1 cellular context compared by ENCODE assay signal in the genomic region with DNA sequence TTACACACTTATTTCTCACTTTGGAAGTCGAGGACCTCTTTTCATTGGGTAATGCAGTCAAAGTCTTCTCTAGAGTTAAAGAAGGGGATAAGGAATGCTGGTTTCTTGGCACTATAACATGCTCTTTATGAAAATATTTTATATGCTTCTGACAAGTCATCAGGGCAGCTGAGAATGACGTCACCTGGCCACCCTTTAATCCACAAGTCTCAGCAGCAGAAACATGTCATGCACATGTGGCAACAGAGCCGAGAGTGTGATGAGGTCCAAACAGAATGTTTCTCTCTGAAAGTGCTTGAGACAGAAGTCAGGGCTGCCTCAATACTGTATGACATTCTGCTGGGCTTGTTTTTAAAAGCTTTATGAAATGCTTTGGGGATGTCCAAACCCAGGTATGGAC.
TF ChIP-seq lines count a peak whose summit lies in the region.

No MANE protein-coding gene starts in this region.

TF ChIP-seq in IMR-90, 13 proteins besides CTCF, POLR2A, EP300 and RAD21:
- TF ChIP-seq MXI1 (IDR thresholded peaks at IDR 0.05; ENCODE audit: borderline replicate concordance, low read depth, low read length) (no peak), MAFK (IDR thresholded peaks at IDR 0.05; ENCODE audit: low read depth, low read length) (no peak), BHLHE40 (IDR thresholded peaks at IDR 0.05; ENCODE audit: low read depth, low read length) (no peak), SMC3 (IDR thresholded peaks at IDR 0.05; ENCODE audit: low read depth, low read length) (no peak), CHD1 (IDR thresholded peaks at IDR 0.05; ENCODE audit: low read depth, low read length) (no peak), FOS (IDR thresholded peaks at IDR 0.05; ENCODE audit: low read depth, low read length) (no peak), RCOR1 (IDR thresholded peaks at IDR 0.05; ENCODE audit: insufficient replicate concordance, low read length) (no peak), RFX5 (IDR thresholded peaks at IDR 0.05; ENCODE audit: low read depth, low read length) (no peak), CEBPB (IDR thresholded peaks at IDR 0.05; ENCODE audit: low read depth, low read length) (no peak), MAZ (IDR thresholded peaks at IDR 0.05; ENCODE audit: borderline replicate concordance, low read depth, low read length) (no peak), NFE2L2 (IDR thresholded peaks at IDR 0.05; ENCODE audit: low read depth, low read length) (no peak)
- TF ChIP-seq, protein P1, sequence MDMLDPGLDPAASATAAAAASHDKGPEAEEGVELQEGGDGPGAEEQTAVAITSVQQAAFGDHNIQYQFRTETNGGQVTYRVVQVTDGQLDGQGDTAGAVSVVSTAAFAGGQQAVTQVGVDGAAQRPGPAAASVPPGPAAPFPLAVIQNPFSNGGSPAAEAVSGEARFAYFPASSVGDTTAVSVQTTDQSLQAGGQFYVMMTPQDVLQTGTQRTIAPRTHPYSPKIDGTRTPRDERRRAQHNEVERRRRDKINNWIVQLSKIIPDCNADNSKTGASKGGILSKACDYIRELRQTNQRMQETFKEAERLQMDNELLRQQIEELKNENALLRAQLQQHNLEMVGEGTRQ (IDR thresholded peaks at IDR 0.05; ENCODE audit: low read depth, low read length), result no peak
- TF ChIP-seq, protein P2, sequence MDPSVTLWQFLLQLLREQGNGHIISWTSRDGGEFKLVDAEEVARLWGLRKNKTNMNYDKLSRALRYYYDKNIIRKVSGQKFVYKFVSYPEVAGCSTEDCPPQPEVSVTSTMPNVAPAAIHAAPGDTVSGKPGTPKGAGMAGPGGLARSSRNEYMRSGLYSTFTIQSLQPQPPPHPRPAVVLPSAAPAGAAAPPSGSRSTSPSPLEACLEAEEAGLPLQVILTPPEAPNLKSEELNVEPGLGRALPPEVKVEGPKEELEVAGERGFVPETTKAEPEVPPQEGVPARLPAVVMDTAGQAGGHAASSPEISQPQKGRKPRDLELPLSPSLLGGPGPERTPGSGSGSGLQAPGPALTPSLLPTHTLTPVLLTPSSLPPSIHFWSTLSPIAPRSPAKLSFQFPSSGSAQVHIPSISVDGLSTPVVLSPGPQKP (IDR thresholded peaks at IDR 0.05; ENCODE audit: borderline replicate concordance, low read depth, low read length), result no peak
TF ChIP-seq in IMR-90: peak in this region for 0.
